In the genomic region with DNA sequence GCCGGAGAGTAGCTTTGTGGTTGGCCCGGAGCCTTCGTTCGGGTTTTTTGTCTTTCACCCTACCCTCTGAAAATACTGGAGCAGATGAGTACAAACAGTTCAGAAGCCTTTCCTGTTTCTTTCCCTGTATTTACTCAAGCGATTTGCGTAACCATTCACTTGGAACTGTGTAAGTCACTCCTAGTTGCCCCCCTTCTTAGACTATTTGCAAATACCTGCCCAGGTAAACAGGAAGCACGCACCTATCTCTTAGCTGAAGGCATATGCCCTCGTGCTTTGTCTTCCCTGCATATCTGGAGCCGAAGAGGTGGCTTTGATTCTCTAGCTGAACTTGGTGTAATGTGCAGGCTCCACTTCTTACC, we compare ENCODE assay signal across 10 cellular contexts. TPM values are rescaled to one million over a fixed set of nuclear protein-coding genes. Genes with fewer than 3 reads are reported as not detected.
DNase-seq lines count a peak whose midpoint lies in the region; ATAC-seq and TF ChIP-seq lines count a peak whose summit lies in the region.
"Had no signal": no experiment of that assay in that cellular context is flagged by ENCODE, and none has a peak within 500 bp of the region (broad histone marks: within the 10 kb centered on the region; RNA-seq: fewer than 3 reads in every experiment).

No MANE protein-coding gene starts in this region.

- peak overlapping the region; percentile 88 for H3K4me3 Mint-ChIP-seq in type B pancreatic cell

- DNase-seq in heart right ventricle (no peak), cardiac septum (ENCODE audit: low spot score) (no peak), brain microvascular endothelial cell (no peak), lower lobe of right lung (no peak), type B pancreatic cell (ENCODE audit: extremely low spot score, unreplicated experiment) (no peak), GDM1 (lab: John Stamatoyannopoulos, UW) (no peak), erythroblast (lab: John Stamatoyannopoulos, UW) (no peak)
- DNase-seq: NK-92 treated with Interleukin-12 subunit alpha and Interleukin-12 subunit beta, amount 100 ng/mL, for 24 hours had no signal

- intact Hi-C loops in heart right ventricle (cut with DNase I) (loop anchor here in 1 of 10 donors (10.0 kb wide), 1 partner anchor 195 kb away; no protein-coding TSS in a partner anchor), cardiac septum (cut with DNase I) (no loop called here), lower lobe of right lung (cut with DNase I) (no loop called here)

- no peak for TF ChIP-seq POLR2A in erythroblast (IDR thresholded peaks at IDR 0.05; ENCODE audit: low read length)

- H3K9me3 ChIP-seq in heart right ventricle (peaks cover 0 to 3% (median 0%) of the 10 kb centered on the region in 11 donors), lower lobe of right lung (no peaks in the 10 kb centered on the region)
- H3K9me3 ChIP-seq: tibial nerve had no signal

- H3K9me3 Mint-ChIP-seq in type B pancreatic cell, result no peaks in the 10 kb centered on the region

- peak overlapping the region in 8 of 10 donors; percentile 62 to 85 (median 71) for H3K4me3 ChIP-seq in heart right ventricle
- peak overlapping the region; percentile 81 for H3K4me3 ChIP-seq in brain microvascular endothelial cell (ENCODE audit: low read depth, low read length)
- H3K4me3 ChIP-seq in lower lobe of right lung, result peak overlapping the region; percentile 83

- peaks cover 78% of the 10 kb centered on the region for H3K27me3 Mint-ChIP-seq in type B pancreatic cell

- 39 to 47% methylated on average over 9 of the region's 9 CpGs for WGBS in heart right ventricle, 2 donors

- H3K27ac Mint-ChIP-seq in type B pancreatic cell, result peak overlapping the region; percentile 39

- H3K4me1 Mint-ChIP-seq in type B pancreatic cell (ENCODE audit: unreplicated experiment), result peaks cover 9% of the 10 kb centered on the region

- H3K36me3 ChIP-seq in heart right ventricle (no peaks in the 10 kb centered on the region), brain microvascular endothelial cell (replicated peaks) (no peaks in the 10 kb centered on the region), lower lobe of right lung (no peaks in the 10 kb centered on the region)
- H3K36me3 ChIP-seq: tibial nerve had no signal

- H3K4me1 ChIP-seq in heart right ventricle (peaks cover 4 to 23% (median 19%) of the 10 kb centered on the region in 9 donors), lower lobe of right lung (peaks cover 23% of the 10 kb centered on the region)

- peaks cover 0 to 68% (median 35%) of the 10 kb centered on the region in 7 donors for H3K27me3 ChIP-seq in heart right ventricle
- peaks cover 31% of the 10 kb centered on the region for H3K27me3 ChIP-seq in brain microvascular endothelial cell (replicated peaks)
- H3K27me3 ChIP-seq in lower lobe of right lung (ENCODE audit: low read depth), result peaks cover 19% of the 10 kb centered on the region

- H3K36me3 Mint-ChIP-seq in type B pancreatic cell, result no peaks in the 10 kb centered on the region

- TF ChIP-seq CTCF in heart right ventricle (IDR thresholded peaks at IDR 0.05), result no peak
- no peak for TF ChIP-seq CTCF in brain microvascular endothelial cell (IDR thresholded peaks at IDR 0.05; ENCODE audit: low read depth, low read length, missing control alignments)
- TF ChIP-seq CTCF in lower lobe of right lung (IDR thresholded peaks at IDR 0.05), result no peak
- TF ChIP-seq CTCF in type B pancreatic cell (conservative IDR thresholded peaks at IDR 0.05), result no peak

- H3K27ac ChIP-seq in heart right ventricle (no peak overlapping the region), brain microvascular endothelial cell (no peak overlapping the region), lower lobe of right lung (peak overlapping the region; percentile 87)

- in situ Hi-C loops in brain microvascular endothelial cell (cut with HindIII; ENCODE audit: low pct_ligation_motif_present, low sequenced_read_pairs), result no loop called here

- peak in 2 of 8 donors; percentile 3 to 23 for ATAC-seq in heart right ventricle
- ATAC-seq in lower lobe of right lung, result peak; percentile 49 to 51
- ATAC-seq in HG03095 (IDR thresholded peaks at IDR 0.05; ENCODE audit: unreplicated experiment), result no peak

RNA-seq across cellular contexts. Expression of a gene that starts 1.4 kb away (rescaled TPM):
- total RNA-seq in heart right ventricle (1 to 10 TPM; 1.5 to 3.8 (median 2.9) TPM), cardiac septum (3.7 TPM), lower lobe of right lung (28.7 TPM), type B pancreatic cell (ENCODE audit: low replicate concordance) (5.3 and 10.3 TPM in 2 replicates)
- polyA plus RNA-seq in heart right ventricle, result 1 to 10 TPM; 2.0 to 2.1 TPM
